ENCODE assay signal across 35 cellular contexts in genomic region chr11:111700186-111700585, GRCh38.
"Had no signal": no experiment of that assay in that cellular context is flagged by ENCODE, and none has a peak within 500 bp of the region (broad histone marks: within the 10 kb centered on the region; RNA-seq: fewer than 3 reads in every experiment).

No MANE protein-coding gene starts in this region.

- H3K4me3 Mint-ChIP-seq: activated B cell treated with CpG ODN at 0.5 μM for 24 hours; activated CD4-positive, alpha-beta memory T cell treated with anti-CD3 and anti-CD28 coated beads for 36 hours; activated naive CD4-positive, alpha-beta T cell treated with anti-CD3 and anti-CD28 coated beads, Interleukin-2, amount 50 U/mL, for 24 hours; activated T-cell treated with anti-CD3 and anti-CD28 coated beads, Interleukin-2, amount 50 U/mL, for 72 hours; activated T-helper 17 cell treated with anti-CD3 and anti-CD28 coated beads, Interleukin-2, amount 50 U/mL, for 72 hours had no signal

- ATAC-seq: activated T-cell treated with anti-CD3 and anti-CD28 coated beads, Interleukin-2, amount 50 U/mL, for 72 hours; activated T-helper 17 cell treated with anti-CD3 and anti-CD28 coated beads, Interleukin-2, amount 50 U/mL, for 72 hours; body of pancreas; Right ventricle myocardium inferior; SK-N-SH treated with all-trans-retinoic acid at 6 μM for 48 hours had no signal

- DNase-seq: activated B cell treated with CpG ODN at 0.5 μM for 24 hours; activated CD4-positive, alpha-beta memory T cell treated with anti-CD3 and anti-CD28 coated beads for 36 hours; activated CD4-positive, alpha-beta T cell treated with anti-CD3 and anti-CD28 coated beads for 4 hours; activated CD4-positive, alpha-beta T cell treated with anti-CD3 and anti-CD28 coated beads, Interleukin-2, amount 50 U/mL, for 1 hour; activated CD4-positive, CD25-positive, alpha-beta regulatory T cell treated with anti-CD3 and anti-CD28 coated beads, Interleukin-2, amount 50 U/mL, for 72 hours; activated gamma-delta T cell; activated naive CD4-positive, alpha-beta T cell treated with Interleukin-2 at 50 U/mL for 16 hours; activated T-cell treated with anti-CD3 and anti-CD28 coated beads, Interleukin-2, amount 50 U/mL, for 1 hour; activated T-cell treated with anti-CD3 and anti-CD28 coated beads, Interleukin-2, amount 50 U/mL, for 72 hours; adrenal gland; body of pancreas; Kasumi-1; KBM-7; MG63; NCI-H1048; NCI-H1105 treated with DMSO at 0.1 percent for 48 hours; NCI-H1436 treated with DMSO at 0.1 percent for 48 hours; NCI-H1694 treated with DMSO at 0.1 percent for 48 hours; NCI-H2029; NCI-H345; NCI-H524 treated with DMSO at 0.1 percent for 48 hours; PC-9; SIG-M5; SW 1271; T-helper 1 cell; T-helper 9 cell had no signal

- H3K4me2 ChIP-seq: PC-9 had no signal

- H3K4me1 ChIP-seq: breast epithelium had no signal

- H3K9me3 Mint-ChIP-seq: activated B cell treated with CpG ODN at 0.5 μM for 24 hours; activated CD4-positive, alpha-beta memory T cell treated with anti-CD3 and anti-CD28 coated beads for 36 hours; activated naive CD4-positive, alpha-beta T cell treated with anti-CD3 and anti-CD28 coated beads, Interleukin-2, amount 50 U/mL, for 24 hours; activated T-cell treated with anti-CD3 and anti-CD28 coated beads, Interleukin-2, amount 50 U/mL, for 72 hours; activated T-helper 17 cell treated with anti-CD3 and anti-CD28 coated beads, Interleukin-2, amount 50 U/mL, for 72 hours had no signal

- H3K27ac Mint-ChIP-seq: activated B cell treated with CpG ODN at 0.5 μM for 24 hours; activated CD4-positive, alpha-beta memory T cell treated with anti-CD3 and anti-CD28 coated beads for 36 hours; activated naive CD4-positive, alpha-beta T cell treated with anti-CD3 and anti-CD28 coated beads, Interleukin-2, amount 50 U/mL, for 24 hours; activated T-cell treated with anti-CD3 and anti-CD28 coated beads, Interleukin-2, amount 50 U/mL, for 72 hours; activated T-helper 17 cell treated with anti-CD3 and anti-CD28 coated beads, Interleukin-2, amount 50 U/mL, for 72 hours had no signal

- H3K27me3 Mint-ChIP-seq: activated B cell treated with CpG ODN at 0.5 μM for 24 hours; activated CD4-positive, alpha-beta memory T cell treated with anti-CD3 and anti-CD28 coated beads for 36 hours; activated naive CD4-positive, alpha-beta T cell treated with anti-CD3 and anti-CD28 coated beads, Interleukin-2, amount 50 U/mL, for 24 hours; activated T-helper 17 cell treated with anti-CD3 and anti-CD28 coated beads, Interleukin-2, amount 50 U/mL, for 72 hours had no signal

- H3K9me3 ChIP-seq: adrenal gland, body of pancreas, breast epithelium, MG63 had no signal

- H3K4me3 ChIP-seq: adrenal gland, body of pancreas, breast epithelium, MG63, PC-9 had no signal

- H3K27me3 ChIP-seq: adrenal gland, body of pancreas, breast epithelium, MG63 had no signal

- H3K36me3 ChIP-seq: breast epithelium had no signal

- H3K27ac ChIP-seq: adrenal gland, body of pancreas, breast epithelium, PC-9, RWPE1, VCaP had no signal

- FAIRE-seq: astrocyte, RCC 7860 had no signal
